In the genomic region with DNA sequence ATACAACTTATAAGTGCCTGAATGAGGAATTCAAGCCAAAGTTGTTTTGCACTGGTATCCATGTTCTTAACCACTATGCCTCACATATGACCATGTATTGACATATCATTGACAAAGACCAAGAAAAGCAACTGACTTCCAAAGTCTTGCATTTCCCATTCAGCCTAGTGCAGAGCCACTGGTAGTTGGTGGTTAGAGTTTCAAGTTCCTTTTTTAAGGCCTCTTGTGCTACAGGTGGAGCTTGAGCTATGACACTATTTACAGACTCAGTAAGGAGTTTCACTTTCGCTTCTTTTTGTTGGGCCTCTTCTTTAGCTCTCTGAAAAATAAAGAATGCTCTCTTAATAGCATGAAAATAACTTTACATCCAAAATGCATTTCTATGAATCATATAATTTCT, we compare ENCODE assay signal across 8 cellular contexts.
DNase-seq lines count a peak whose midpoint lies in the region; ATAC-seq and TF ChIP-seq lines count a peak whose summit lies in the region.

No MANE protein-coding gene starts in this region.

- H3K9me3 ChIP-seq in transverse colon, result no peaks in the 10 kb centered on the region

- WGBS in transverse colon (ENCODE audit: low coverage in 1 of 2), 2 donors, result 58 to 60% methylated on average over 1 of the region's 1 CpG

- peak; percentile 21 for DNase-seq in GM06990 (ENCODE audit: extremely low read depth, insufficient read length)
- peak; percentile 7 for DNase-seq in activated T-helper 2 cell treated with anti-CD3 and anti-CD28 coated beads, Interferon-gamma antibody, Interleukin-2, Interleukin-4, amounts not matched to agents 10 μg/mL and 5 μg/mL and 100 μg/mL, durations not matched to agents 14 hours and 24 hours and 36 hours (ENCODE audit: low spot score)
- no peak for DNase-seq in DMS 273 (lab: John Stamatoyannopoulos, UW; ENCODE audit: unreplicated experiment)
- DNase-seq in transverse colon, result no peak
- DNase-seq in NCI-H2029 (lab: John Stamatoyannopoulos, UW), result no peak
- no peak for DNase-seq in cortex of kidney (lab: John Stamatoyannopoulos, UW)

- TF ChIP-seq EP300 in transverse colon (IDR thresholded peaks at IDR 0.05; ENCODE audit: low read depth), result no peak

- intact Hi-C loops in activated T-helper 2 cell treated with anti-CD3 and anti-CD28 coated beads, Interferon-gamma antibody, Interleukin-2, Interleukin-4, amounts not matched to agents 10 μg/mL and 5 μg/mL and 100 μg/mL, durations not matched to agents 14 hours and 24 hours and 36 hours (cut with micrococcal nuclease), result no loop called here
- intact Hi-C loops in transverse colon (cut with DNase I; ENCODE audit: low total_unique reads), result no loop called here

- H3K9me3 Mint-ChIP-seq in activated T-helper 2 cell treated with anti-CD3 and anti-CD28 coated beads, Interferon-gamma antibody, Interleukin-2, Interleukin-4, amounts not matched to agents 10 μg/mL and 5 μg/mL and 100 μg/mL, durations not matched to agents 14 hours and 24 hours and 36 hours, result no peaks in the 10 kb centered on the region

- no peak overlapping the region for H3K27ac Mint-ChIP-seq in activated T-helper 2 cell treated with anti-CD3 and anti-CD28 coated beads, Interferon-gamma antibody, Interleukin-2, Interleukin-4, amounts not matched to agents 10 μg/mL and 5 μg/mL and 100 μg/mL, durations not matched to agents 14 hours and 24 hours and 36 hours

- peaks cover 13% of the 10 kb centered on the region for H3K4me1 Mint-ChIP-seq in activated T-helper 2 cell treated with anti-CD3 and anti-CD28 coated beads, Interferon-gamma antibody, Interleukin-2, Interleukin-4, amounts not matched to agents 10 μg/mL and 5 μg/mL and 100 μg/mL, durations not matched to agents 14 hours and 24 hours and 36 hours (ENCODE audit: low read depth)

- ATAC-seq in GM19467 (IDR thresholded peaks at IDR 0.05; ENCODE audit: unreplicated experiment) (peak; percentile 100), HG03457 (IDR thresholded peaks at IDR 0.05; ENCODE audit: unreplicated experiment) (peak; percentile 99)

- H3K4me3 ChIP-seq in GM06990 (replicated peaks; ENCODE audit: low read depth, low read length) (no peak overlapping the region), transverse colon (no peak overlapping the region)

- TF ChIP-seq POLR2A in transverse colon (IDR thresholded peaks at IDR 0.05), result no peak

- no peak overlapping the region for H3K4me3 Mint-ChIP-seq in activated T-helper 2 cell treated with anti-CD3 and anti-CD28 coated beads, Interferon-gamma antibody, Interleukin-2, Interleukin-4, amounts not matched to agents 10 μg/mL and 5 μg/mL and 100 μg/mL, durations not matched to agents 14 hours and 24 hours and 36 hours (ENCODE audit: low read depth)

- TF ChIP-seq CTCF in GM06990 (IDR thresholded peaks at IDR 0.05; ENCODE audit: insufficient read depth, low read length, poor library complexity, severe bottlenecking), result no peak
- no peak for TF ChIP-seq CTCF in transverse colon (IDR thresholded peaks at IDR 0.05)

- H3K27ac ChIP-seq in transverse colon, result no peak overlapping the region

- no peaks in the 10 kb centered on the region for H3K36me3 ChIP-seq in GM06990 (ENCODE audit: control insufficient read depth, insufficient read depth, low read length)
- H3K36me3 ChIP-seq in transverse colon, result no peaks in the 10 kb centered on the region

- no peaks in the 10 kb centered on the region for H3K4me1 ChIP-seq in transverse colon

- no peaks in the 10 kb centered on the region for H3K36me3 Mint-ChIP-seq in activated T-helper 2 cell treated with anti-CD3 and anti-CD28 coated beads, Interferon-gamma antibody, Interleukin-2, Interleukin-4, amounts not matched to agents 10 μg/mL and 5 μg/mL and 100 μg/mL, durations not matched to agents 14 hours and 24 hours and 36 hours (ENCODE audit: low read depth)

- no peaks in the 10 kb centered on the region for H3K27me3 Mint-ChIP-seq in activated T-helper 2 cell treated with anti-CD3 and anti-CD28 coated beads, Interferon-gamma antibody, Interleukin-2, Interleukin-4, amounts not matched to agents 10 μg/mL and 5 μg/mL and 100 μg/mL, durations not matched to agents 14 hours and 24 hours and 36 hours (ENCODE audit: low read depth)

- no peaks in the 10 kb centered on the region for H3K27me3 ChIP-seq in GM06990 (replicated peaks; ENCODE audit: control insufficient read depth, insufficient read depth, low read length)
- no peaks in the 10 kb centered on the region for H3K27me3 ChIP-seq in transverse colon

- in situ Hi-C loops in transverse colon (cut with MboI; ENCODE audit: low pct_ligation_motif_present in 1 of 4, low pct_unique_long_range_greater_than_20kb in 1 of 4, low sequenced_read_pairs in 3 of 4), result no loop called here

Comparison
In these comparisons a context has a peak if more than half of its experiments do, and no peak if none do; other contexts are left out.
1. DNase-seq: peak in GM06990 (single experiment) and activated T-helper 2 cell treated with anti-CD3 and anti-CD28 coated beads, Interferon-gamma antibody, Interleukin-2, Interleukin-4, amounts not matched to agents 10 μg/mL and 5 μg/mL and 100 μg/mL, durations not matched to agents 14 hours and 24 hours and 36 hours (single experiment); none in DMS 273 (single experiment), transverse colon (single experiment), NCI-H2029 (single experiment) and cortex of kidney (single experiment).